ENCODE assay signal across 8 cellular contexts in the genomic region with DNA sequence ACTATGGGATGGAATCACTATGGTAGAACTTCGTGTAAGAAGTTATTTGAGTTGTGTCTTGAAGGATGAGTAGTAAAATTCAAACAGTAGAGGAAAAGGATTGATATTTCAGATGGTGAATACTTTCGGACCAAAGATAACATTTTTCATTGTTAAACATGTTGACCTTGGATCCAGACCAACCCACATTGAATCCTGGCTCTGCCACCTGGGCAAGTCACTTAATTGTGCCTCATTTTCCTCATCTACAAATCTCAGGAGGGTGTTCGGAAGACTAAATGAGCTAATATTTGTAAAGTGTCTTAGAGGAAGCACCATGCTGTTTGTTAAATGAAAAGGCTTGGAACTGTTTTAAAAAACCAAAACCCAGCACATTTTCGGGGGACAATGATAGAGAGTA. TPM values are rescaled to one million over a fixed set of nuclear protein-coding genes. Genes with fewer than 3 reads are reported as not detected.
DNase-seq lines count a peak whose midpoint lies in the region; ATAC-seq and TF ChIP-seq lines count a peak whose summit lies in the region.

No MANE protein-coding gene starts in this region.

- H3K4me3 ChIP-seq in astrocyte of the cerebellum (ENCODE audit: low read depth, low read length) = peak overlapping the region; percentile 54
- H3K4me3 ChIP-seq in left lung = peak overlapping the region in 1 of 2 donors; percentile 58

- no peak for DNase-seq in astrocyte of the cerebellum (ENCODE audit: low read depth)
- no peak for DNase-seq in naive B cell
- DNase-seq in substantia nigra (lab: John Stamatoyannopoulos, UW) = no peak
- no peak for DNase-seq in posterior cingulate gyrus
- no peak for DNase-seq in left lung

- in situ Hi-C loops in astrocyte of the cerebellum (cut with HindIII; ENCODE audit: low sequenced_read_pairs) = no loop called here

- H3K4me3 Mint-ChIP-seq in IgD-negative memory B cell (peak overlapping the region in 3 of 4 donors; percentile 84 to 92 (median 89)), naive B cell (peak overlapping the region in 7 of 8 donors; percentile 4 to 97 (median 94))

- no peaks in the 10 kb centered on the region for H3K36me3 ChIP-seq in left lung

- intact Hi-C loops in posterior cingulate gyrus (cut with DNase I) (no loop called here), left lung (cut with DNase I) (no loop called here)

- peaks cover 0 to 10% of the 10 kb centered on the region in 2 donors for H3K4me1 ChIP-seq in left lung

- peaks cover 2% of the 10 kb centered on the region for H3K36me3 Mint-ChIP-seq in IgD-negative memory B cell
- no peaks in the 10 kb centered on the region for H3K36me3 Mint-ChIP-seq in naive B cell

- peak overlapping the region; percentile 52; the same call in 1 of the 2 replicates for H3K27ac ChIP-seq in C4-2B
- H3K27ac ChIP-seq in substantia nigra (ENCODE audit: low read depth, low read length, poor library complexity, severe bottlenecking) = no peak overlapping the region
- no peak overlapping the region for H3K27ac ChIP-seq in left lung

- H3K4me1 Mint-ChIP-seq in IgD-negative memory B cell (peaks cover 13 to 21% (median 13%) of the 10 kb centered on the region in 3 donors), naive B cell (peaks cover 12 to 23% (median 13%) of the 10 kb centered on the region in 3 donors)

- H3K9me3 Mint-ChIP-seq in IgD-negative memory B cell = no peaks in the 10 kb centered on the region
- H3K9me3 Mint-ChIP-seq in naive B cell = no peaks in the 10 kb centered on the region

- H3K27me3 Mint-ChIP-seq in IgD-negative memory B cell (no peaks in the 10 kb centered on the region), naive B cell (no peaks in the 10 kb centered on the region)

- H3K9me3 ChIP-seq in left lung = no peaks in the 10 kb centered on the region

- H3K27me3 ChIP-seq in left lung = no peaks in the 10 kb centered on the region

- H3K27ac Mint-ChIP-seq in IgD-negative memory B cell = no peak overlapping the region
- peak overlapping the region in 1 of 6 donors; percentile 46 for H3K27ac Mint-ChIP-seq in naive B cell

- no peak for TF ChIP-seq CTCF in C4-2B (conservative IDR thresholded peaks at IDR 0.05)
- TF ChIP-seq CTCF in astrocyte of the cerebellum (IDR thresholded peaks at IDR 0.05; ENCODE audit: low read depth, low read length, missing control alignments) = no peak
- no peak for TF ChIP-seq CTCF in left lung (IDR thresholded peaks at IDR 0.05)

- ATAC-seq in naive B cell (ENCODE audit: low read depth in 2 of 2) = no peak
- no peak for ATAC-seq in GM19351 (IDR thresholded peaks at IDR 0.05; ENCODE audit: unreplicated experiment)
- ATAC-seq in left lung = no peak

RNA-seq across cellular contexts. Expression of a gene that starts 1.4 kb away (rescaled TPM):
- polyA plus RNA-seq in IgD-negative memory B cell (26.2 TPM), naive B cell (ENCODE audit: low read depth in 6 of 6) (10 to 100 TPM; 13.6 to 24.2 (median 20.3) TPM)
- 10 to 100 TPM; 31.2 to 33.1 TPM for total RNA-seq in left lung

RNA-seq across cellular contexts. Expression of a gene that starts 4.7 kb away (rescaled TPM):
- polyA plus RNA-seq in IgD-negative memory B cell (11.3 TPM), naive B cell (ENCODE audit: low read depth in 6 of 6) (1 to 10 TPM in 4 of 6 donors, under 1 TPM in 1, not detected in 1; 0.69 to 2.2 (median 1.9) TPM)
- 1 to 10 TPM in 1 of 2 donors, under 1 TPM in 1; 0.58 to 1.4 TPM for total RNA-seq in left lung

RNA-seq across cellular contexts. Expression of a gene that starts 56.7 kb away (rescaled TPM):
- polyA plus RNA-seq in IgD-negative memory B cell = 15.6 TPM
- polyA plus RNA-seq in naive B cell (ENCODE audit: low read depth in 6 of 6) = 10 to 100 TPM in 2 of 6 donors, 1 to 10 TPM in 4; 8.7 to 15.4 (median 9.7) TPM
- 10 to 100 TPM; 20.2 to 23.9 TPM for total RNA-seq in left lung
